Comparison of ENCODE assay signal across 9 cellular contexts in genomic region chr11:62340269-62340901, GRCh38. TPM values are rescaled to one million over a fixed set of nuclear protein-coding genes. Genes with fewer than 3 reads are reported as not detected.
A peak's percentile ranks its signal among the peaks of the same experiment; 100 is the strongest.
DNase-seq lines count a peak whose midpoint lies in the region; ATAC-seq and TF ChIP-seq lines count a peak whose summit lies in the region.
"Had no signal": no experiment of that assay in that cellular context is flagged by ENCODE, and none has a peak within 500 bp of the region (broad histone marks: within the 10 kb centered on the region; RNA-seq: fewer than 3 reads in every experiment).

No MANE protein-coding gene starts in this region.

- no peak overlapping the region for H3K4me3 ChIP-seq in WERI-Rb-1 (ENCODE audit: low read depth, low read length)

- H3K4me3 Mint-ChIP-seq in central memory CD8-positive, alpha-beta T cell = no peak overlapping the region
- H3K4me3 Mint-ChIP-seq: activated naive CD4-positive, alpha-beta T cell treated with anti-CD3 and anti-CD28 coated beads, Interleukin-2, amount 50 U/mL, for 24 hours had no signal

- no peaks in the 10 kb centered on the region for H3K27me3 Mint-ChIP-seq in central memory CD8-positive, alpha-beta T cell

- H3K27ac ChIP-seq in WERI-Rb-1 = no peak overlapping the region

- H3K36me3 ChIP-seq in WERI-Rb-1 = peaks cover 60% of the 10 kb centered on the region

- H3K36me3 Mint-ChIP-seq in central memory CD8-positive, alpha-beta T cell (ENCODE audit: insufficient read depth) = peaks cover 14% of the 10 kb centered on the region
- H3K36me3 Mint-ChIP-seq: activated naive CD4-positive, alpha-beta T cell treated with anti-CD3 and anti-CD28 coated beads, Interleukin-2, amount 50 U/mL, for 24 hours had no signal

- no peaks in the 10 kb centered on the region for H3K9me3 Mint-ChIP-seq in central memory CD8-positive, alpha-beta T cell
- H3K9me3 Mint-ChIP-seq: activated naive CD4-positive, alpha-beta T cell treated with anti-CD3 and anti-CD28 coated beads, Interleukin-2, amount 50 U/mL, for 24 hours had no signal

- no peaks in the 10 kb centered on the region for H3K9me3 ChIP-seq in WERI-Rb-1 (ENCODE audit: severe bottlenecking)

- peak; percentile 70 for TF ChIP-seq CTCF in WERI-Rb-1 (IDR thresholded peaks at IDR 0.05; ENCODE audit: low read depth, low read length)

- no peak overlapping the region for H3K27ac Mint-ChIP-seq in central memory CD8-positive, alpha-beta T cell (ENCODE audit: low read depth)
- H3K27ac Mint-ChIP-seq: activated naive CD4-positive, alpha-beta T cell treated with anti-CD3 and anti-CD28 coated beads, Interleukin-2, amount 50 U/mL, for 24 hours had no signal

- H3K4me1 Mint-ChIP-seq in central memory CD8-positive, alpha-beta T cell = peaks cover 16% of the 10 kb centered on the region

- peak; percentile 47 for ATAC-seq in central memory CD8-positive, alpha-beta T cell (replicated peaks; ENCODE audit: extremely low read depth, poor library complexity, severe bottlenecking)
- peak; percentile 77 for ATAC-seq in left lobe of liver
- no peak for ATAC-seq in GM21526 (IDR thresholded peaks at IDR 0.05; ENCODE audit: low FRiP score, unreplicated experiment)

- DNase-seq in GDM1 (lab: John Stamatoyannopoulos, UW) (peak; percentile 35), MV-4-11 (lab: John Stamatoyannopoulos, UW) (peak; percentile 56), WERI-Rb-1 (peak; percentile 39), left lobe of liver (ENCODE audit: low spot score) (peak; percentile 50), GF-D8 (lab: John Stamatoyannopoulos, UW) (no peak)
- peak; percentile 24 to 46 for DNase-seq in central memory CD8-positive, alpha-beta T cell (ENCODE audit: low spot score in 2 of 2)
- DNase-seq in stimulated activated CD4-positive, alpha-beta T cell treated with anti-CD3 and anti-CD28 coated beads, TNF-alpha, amount 100 ng/mL, for 48 hours (ENCODE audit: low read depth in 3 of 3) = peak in 2 of 3 donors; percentile 31 to 37

- no peaks in the 10 kb centered on the region for H3K27me3 ChIP-seq in WERI-Rb-1 (ENCODE audit: insufficient read depth, low read depth, severe bottlenecking)

RNA-seq across cellular contexts. Expression of gene ASRGL1, which starts 3.1 kb away (rescaled TPM):
- total RNA-seq in left lobe of liver = 5.6 TPM

RNA-seq across cellular contexts. Expression of gene SCGB1D4, which starts 41.5 kb away (rescaled TPM):
- not detected for total RNA-seq in left lobe of liver
